ENCODE assay signal across 3 cellular contexts in the genomic region with DNA sequence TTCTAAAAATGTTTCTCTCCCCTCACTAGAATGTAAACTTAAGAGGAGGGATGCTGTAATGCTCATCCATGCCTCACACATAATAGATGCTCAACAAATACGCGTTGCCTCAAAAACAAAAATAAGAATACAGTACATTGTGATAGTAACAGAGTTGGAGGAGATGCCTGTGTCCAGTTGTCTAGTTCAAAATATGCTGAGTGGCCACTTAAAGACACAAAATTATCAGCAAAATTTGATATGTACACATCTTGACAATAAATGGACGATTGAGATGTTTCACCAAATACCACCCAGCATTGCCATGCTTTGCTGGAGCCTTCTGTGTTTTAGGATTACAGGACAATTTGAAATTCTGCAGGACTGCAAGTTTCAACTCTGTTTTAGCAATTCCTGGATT.
TF ChIP-seq lines count a peak whose summit lies in the region.

No MANE protein-coding gene starts in this region.

TF ChIP-seq in HepG2, 621 proteins besides CTCF, POLR2A, EP300 and RAD21 (continues in another document):
- TF ChIP-seq, protein P1, sequence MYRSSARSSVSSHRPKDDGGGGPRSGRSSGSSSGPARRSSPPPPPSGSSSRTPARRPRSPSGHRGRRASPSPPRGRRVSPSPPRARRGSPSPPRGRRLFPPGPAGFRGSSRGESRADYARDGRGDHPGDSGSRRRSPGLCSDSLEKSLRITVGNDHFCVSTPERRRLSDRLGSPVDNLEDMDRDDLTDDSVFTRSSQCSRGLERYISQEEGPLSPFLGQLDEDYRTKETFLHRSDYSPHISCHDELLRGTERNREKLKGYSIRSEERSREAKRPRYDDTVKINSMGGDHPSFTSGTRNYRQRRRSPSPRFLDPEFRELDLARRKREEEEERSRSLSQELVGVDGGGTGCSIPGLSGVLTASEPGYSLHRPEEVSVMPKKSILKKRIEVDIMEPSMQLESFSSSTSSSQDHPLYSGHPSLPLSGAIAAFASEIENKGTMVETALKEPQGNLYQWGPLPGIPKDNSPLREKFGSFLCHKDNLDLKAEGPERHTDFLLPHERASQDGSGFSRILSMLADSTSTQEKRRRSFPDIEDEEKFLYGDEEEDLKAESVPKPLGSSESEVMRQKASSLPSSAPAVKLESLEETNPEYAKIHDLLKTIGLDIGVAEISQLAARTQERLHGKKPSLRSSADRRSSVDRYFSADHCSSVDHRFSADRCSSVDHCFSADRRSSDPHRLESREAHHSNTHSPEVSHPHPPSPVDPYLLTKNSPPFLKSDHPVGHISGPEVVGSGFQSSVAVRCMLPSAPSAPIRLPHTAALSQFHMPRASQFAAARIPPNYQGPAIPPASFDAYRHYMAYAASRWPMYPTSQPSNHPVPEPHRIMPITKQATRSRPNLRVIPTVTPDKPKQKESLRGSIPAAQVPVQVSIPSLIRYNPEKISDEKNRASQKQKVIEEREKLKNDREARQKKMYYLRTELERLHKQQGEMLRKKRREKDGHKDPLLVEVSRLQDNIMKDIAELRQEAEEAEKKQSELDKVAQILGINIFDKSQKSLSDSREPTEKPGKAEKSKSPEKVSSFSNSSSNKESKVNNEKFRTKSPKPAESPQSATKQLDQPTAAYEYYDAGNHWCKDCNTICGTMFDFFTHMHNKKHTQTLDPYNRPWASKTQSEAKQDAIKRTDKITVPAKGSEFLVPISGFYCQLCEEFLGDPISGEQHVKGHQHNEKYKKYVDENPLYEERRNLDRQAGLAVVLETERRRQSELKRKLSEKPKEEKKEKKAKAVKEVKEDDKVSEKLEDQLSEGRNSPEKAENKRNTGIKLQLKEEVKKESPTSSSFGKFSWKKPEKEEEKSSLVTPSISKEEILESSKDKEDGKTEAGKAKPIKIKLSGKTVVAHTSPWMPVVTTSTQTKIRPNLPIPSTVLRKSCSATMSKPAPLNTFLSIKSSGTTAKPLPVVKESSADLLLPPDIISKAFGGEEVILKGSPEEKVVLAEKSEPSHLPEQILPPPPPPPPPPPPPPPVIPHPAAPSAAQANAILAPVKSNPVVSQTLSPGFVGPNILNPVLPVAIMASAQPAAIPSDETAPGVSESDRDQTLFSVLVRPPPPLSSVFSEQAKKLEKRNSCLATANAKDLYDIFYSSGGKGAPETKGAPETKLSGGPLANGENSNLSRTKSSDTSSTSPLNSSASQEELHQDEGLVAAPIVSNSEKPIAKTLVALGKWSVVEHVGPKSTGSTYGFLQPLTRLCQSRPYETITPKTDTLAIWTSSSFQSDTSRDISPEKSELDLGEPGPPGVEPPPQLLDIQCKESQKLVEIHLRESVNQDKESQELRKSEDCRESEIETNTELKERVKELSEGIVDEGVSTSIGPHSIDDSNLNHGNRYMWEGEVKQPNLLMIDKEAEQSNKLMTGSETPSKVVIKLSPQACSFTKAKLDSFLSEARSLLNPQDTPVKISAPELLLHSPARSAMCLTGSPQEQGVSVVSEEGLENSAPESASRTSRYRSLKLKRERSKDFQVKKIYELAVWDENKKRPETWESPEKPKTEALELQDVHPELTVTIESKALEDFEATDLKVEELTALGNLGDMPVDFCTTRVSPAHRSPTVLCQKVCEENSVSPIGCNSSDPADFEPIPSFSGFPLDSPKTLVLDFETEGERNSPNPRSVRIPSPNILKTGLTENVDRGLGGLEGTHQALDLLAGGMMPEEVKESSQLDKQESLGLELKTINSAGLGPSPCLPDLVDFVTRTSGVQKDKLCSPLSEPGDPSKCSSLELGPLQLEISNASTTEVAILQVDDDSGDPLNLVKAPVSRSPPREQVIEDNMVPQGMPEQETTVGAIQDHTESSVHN (CRISPR knock-in tag; IDR thresholded peaks at IDR 0.05): no peak
- TF ChIP-seq, protein P2, sequence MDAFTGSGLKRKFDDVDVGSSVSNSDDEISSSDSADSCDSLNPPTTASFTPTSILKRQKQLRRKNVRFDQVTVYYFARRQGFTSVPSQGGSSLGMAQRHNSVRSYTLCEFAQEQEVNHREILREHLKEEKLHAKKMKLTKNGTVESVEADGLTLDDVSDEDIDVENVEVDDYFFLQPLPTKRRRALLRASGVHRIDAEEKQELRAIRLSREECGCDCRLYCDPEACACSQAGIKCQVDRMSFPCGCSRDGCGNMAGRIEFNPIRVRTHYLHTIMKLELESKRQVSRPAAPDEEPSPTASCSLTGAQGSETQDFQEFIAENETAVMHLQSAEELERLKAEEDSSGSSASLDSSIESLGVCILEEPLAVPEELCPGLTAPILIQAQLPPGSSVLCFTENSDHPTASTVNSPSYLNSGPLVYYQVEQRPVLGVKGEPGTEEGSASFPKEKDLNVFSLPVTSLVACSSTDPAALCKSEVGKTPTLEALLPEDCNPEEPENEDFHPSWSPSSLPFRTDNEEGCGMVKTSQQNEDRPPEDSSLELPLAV (CRISPR knock-in tag; conservative IDR thresholded peaks at IDR 0.05; ENCODE audit: low read depth): no peak
- TF ChIP-seq SP2 (CRISPR knock-in tag; IDR thresholded peaks at IDR 0.05) (no peak), GATAD2A (CRISPR knock-in tag; IDR thresholded peaks at IDR 0.05) (no peak)

TF ChIP-seq in HEK293, 187 proteins besides CTCF, POLR2A, EP300 and RAD21:
- peak; percentile 71; the same call in 1 of the 2 replicates for TF ChIP-seq ZNF664 (tag by site-specific recombination; IDR thresholded peaks at IDR 0.05)
- no peak for TF ChIP-seq ZNF202 (tag by site-specific recombination; IDR thresholded peaks at IDR 0.05; ENCODE audit: borderline replicate concordance)
- TF ChIP-seq ZNF510 (tag by site-specific recombination; IDR thresholded peaks at IDR 0.05; ENCODE audit: insufficient replicate concordance): no peak

TF ChIP-seq in IMR-90, 13 proteins besides CTCF, POLR2A, EP300 and RAD21:
- TF ChIP-seq MAFK (IDR thresholded peaks at IDR 0.05; ENCODE audit: low read depth, low read length): peak; percentile 72
- no peak for TF ChIP-seq RFX5 (IDR thresholded peaks at IDR 0.05; ENCODE audit: low read depth, low read length)
- TF ChIP-seq CEBPB (IDR thresholded peaks at IDR 0.05; ENCODE audit: low read depth, low read length): no peak
TF ChIP-seq in IMR-90: peak in this region for 1.
